In the genomic region with DNA sequence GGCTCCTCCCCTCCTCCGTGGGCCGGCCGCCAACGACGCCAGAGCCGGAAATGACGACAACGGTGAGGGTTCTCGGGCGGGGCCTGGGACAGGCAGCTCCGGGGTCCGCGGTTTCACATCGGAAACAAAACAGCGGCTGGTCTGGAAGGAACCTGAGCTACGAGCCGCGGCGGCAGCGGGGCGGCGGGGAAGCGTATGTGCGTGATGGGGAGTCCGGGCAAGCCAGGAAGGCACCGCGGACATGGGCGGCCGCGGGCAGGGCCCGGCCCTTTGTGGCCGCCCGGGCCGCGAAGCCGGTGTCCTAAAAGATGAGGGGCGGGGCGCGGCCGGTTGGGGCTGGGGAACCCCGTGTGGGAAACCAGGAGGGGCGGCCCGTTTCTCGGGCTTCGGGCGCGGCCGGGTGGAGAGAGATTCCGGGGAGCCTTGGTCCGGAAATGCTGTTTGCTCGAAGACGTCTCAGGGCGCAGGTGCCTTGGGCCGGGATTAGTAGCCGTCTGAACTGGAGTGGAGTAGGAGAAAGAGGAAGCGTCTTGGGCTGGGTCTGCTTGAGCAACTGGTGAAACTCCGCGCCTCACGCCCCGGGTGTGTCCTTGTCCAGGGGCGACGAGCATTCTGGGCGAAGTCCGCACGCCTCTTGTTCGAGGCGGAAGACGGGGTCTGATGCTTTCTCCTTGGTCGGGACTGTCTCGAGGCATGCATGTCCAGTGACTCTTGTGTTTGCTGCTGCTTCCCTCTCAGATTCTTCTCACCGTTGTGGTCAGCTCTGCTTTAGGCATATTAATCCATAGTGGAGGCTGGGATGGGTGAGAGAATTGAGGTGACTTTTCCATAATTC, we compare ENCODE assay signal across 8 cellular contexts. TPM values are rescaled to one million over a fixed set of nuclear protein-coding genes. Genes with fewer than 3 reads are reported as not detected.
DNase-seq lines count a peak whose midpoint lies in the region; ATAC-seq and TF ChIP-seq lines count a peak whose summit lies in the region.

A gene (plus strand): TSS at position 121 of the 835 bp plus-strand sequence. CDS start 11,513 bp downstream, outside the sequence.

- H3K27ac Mint-ChIP-seq in CD8-positive, alpha-beta T cell: peak within 1 kb of the TSS; percentile 99

- H3K4me3 ChIP-seq in CD8-positive, alpha-beta T cell (ENCODE audit: low read depth, low read length): peak within 1 kb of the TSS; percentile 84
- H3K4me3 ChIP-seq in ectodermal cell (ENCODE audit: insufficient read depth, low read depth, low read length) (peak within 1 kb of the TSS; percentile 80), lower lobe of right lung (peak within 1 kb of the TSS; percentile 90)

- DNase-seq in CD8-positive, alpha-beta T cell: peak; percentile 98 to 100 (median 99)
- DNase-seq in HPDE6-E6E7 (ENCODE audit: extremely low spot score) (peak; percentile 88), NK-92 (lab: John Stamatoyannopoulos, UW; ENCODE audit: unreplicated experiment) (peak; percentile 84), lower lobe of right lung (peak; percentile 96)
- DNase-seq in activated CD8-positive, alpha-beta memory T cell treated with anti-CD3 and anti-CD28 coated beads for 1 hour (ENCODE audit: extremely low read depth in 1 of 2, low read depth in 1 of 2): peak; percentile 98 to 100
- DNase-seq in stimulated activated CD4-positive, alpha-beta T cell treated with anti-CD3 and anti-CD28 coated beads, TNF-alpha, amount 100 ng/mL, for 1 hour (ENCODE audit: low read depth in 3 of 3, low spot score in 1 of 3): peak; percentile 95 to 99 (median 98)

- peak within 1 kb of the TSS; percentile 97 for H3K4me3 Mint-ChIP-seq in CD8-positive, alpha-beta T cell

- no peaks in the 10 kb centered on the region for H3K27me3 ChIP-seq in CD8-positive, alpha-beta T cell (ENCODE audit: insufficient read depth, low read length)
- no peaks in the 10 kb centered on the region for H3K27me3 ChIP-seq in ectodermal cell (ENCODE audit: control insufficient read depth, insufficient read depth, low read length, poor library complexity, severe bottlenecking)
- H3K27me3 ChIP-seq in lower lobe of right lung (ENCODE audit: low read depth): no peaks in the 10 kb centered on the region

- CTCF ChIA-PET in CD8-positive, alpha-beta T cell (lab: Charles Lee): interaction anchor here (0.6 kb wide), 1 partner anchor 41 kb away, joined by 3 read pairs; no protein-coding TSS in a partner anchor

- H3K36me3 Mint-ChIP-seq in CD8-positive, alpha-beta T cell: peaks cover 15% of the 10 kb centered on the region

- H3K27ac ChIP-seq in CD8-positive, alpha-beta T cell (ENCODE audit: low read depth, low read length): peak within 1 kb of the TSS; percentile 93
- H3K27ac ChIP-seq in ectodermal cell (ENCODE audit: insufficient read depth, low read depth, low read length, poor library complexity, severe bottlenecking) (peak within 1 kb of the TSS; percentile 92), lower lobe of right lung (peak within 1 kb of the TSS; percentile 98)

- no peak for TF ChIP-seq CTCF in CD8-positive, alpha-beta T cell (IDR thresholded peaks at IDR 0.05)
- no peak for TF ChIP-seq CTCF in lower lobe of right lung (IDR thresholded peaks at IDR 0.05)

- no peaks in the 10 kb centered on the region for H3K9me3 ChIP-seq in CD8-positive, alpha-beta T cell (ENCODE audit: low read length)
- H3K9me3 ChIP-seq in ectodermal cell (ENCODE audit: control insufficient read depth, low read length) (no peaks in the 10 kb centered on the region), lower lobe of right lung (no peaks in the 10 kb centered on the region)

- 1% methylated on average over 71 of the region's 71 CpGs for WGBS in ectodermal cell, 2 experiments

- intact Hi-C loops in CD8-positive, alpha-beta T cell (cut with DNase I, micrococcal nuclease): loop anchor here (1.0 to 5.0 kb wide), 6 partner anchors 78 to 948 kb away; a partner anchor contains a TSS
- intact Hi-C loops in lower lobe of right lung (cut with DNase I): no loop called here

- H3K9me3 Mint-ChIP-seq in CD8-positive, alpha-beta T cell: peaks cover 10% of the 10 kb centered on the region

- POLR2A ChIA-PET in CD8-positive, alpha-beta T cell (lab: Charles Lee): interaction anchor here (0.5 to 2.2 kb wide), 13 partner anchors 9 to 680 kb away, joined by 3 to 27 read pairs (median 4); a partner anchor contains a TSS

- H3K4me1 Mint-ChIP-seq in CD8-positive, alpha-beta T cell (ENCODE audit: low read depth): peaks cover 31% of the 10 kb centered on the region

- H3K27me3 Mint-ChIP-seq in CD8-positive, alpha-beta T cell (ENCODE audit: low read depth): no peaks in the 10 kb centered on the region

- no peaks in the 10 kb centered on the region for H3K36me3 ChIP-seq in CD8-positive, alpha-beta T cell (ENCODE audit: insufficient read depth, low read length)
- no peaks in the 10 kb centered on the region for H3K36me3 ChIP-seq in ectodermal cell (ENCODE audit: control insufficient read depth, insufficient read depth, low read length)
- no peaks in the 10 kb centered on the region for H3K36me3 ChIP-seq in lower lobe of right lung

- H3K4me1 ChIP-seq in CD8-positive, alpha-beta T cell (ENCODE audit: insufficient read depth, low read length): peaks cover 17% of the 10 kb centered on the region
- peaks cover 6% of the 10 kb centered on the region for H3K4me1 ChIP-seq in ectodermal cell (ENCODE audit: control insufficient read depth, insufficient read depth, low read length)
- peaks cover 14% of the 10 kb centered on the region for H3K4me1 ChIP-seq in lower lobe of right lung

- ATAC-seq in CD8-positive, alpha-beta T cell: peak; percentile 96
- ATAC-seq in GM19463 (IDR thresholded peaks at IDR 0.05; ENCODE audit: unreplicated experiment): peak; percentile 93
- peak; percentile 99 for ATAC-seq in lower lobe of right lung

RNA-seq across cellular contexts. Expression of the gene that starts here (rescaled TPM):
- total RNA-seq in CD8-positive, alpha-beta T cell: 10 to 100 TPM; 24.2 to 24.4 TPM
- polyA plus RNA-seq in ectodermal cell (2013, experiment 1 of 4): 81.5 TPM
- 86.5 TPM for polyA plus RNA-seq in ectodermal cell (2013, experiment 2 of 4)
- polyA plus RNA-seq in ectodermal cell (2013, experiment 3 of 4): 55.0 TPM
- polyA plus RNA-seq in ectodermal cell (2013, experiment 4 of 4): 64.2 TPM
- total RNA-seq in lower lobe of right lung: 69.2 TPM

Comparison
In these comparisons a context has a peak if more than half of its experiments do, and no peak if none do; other contexts are left out.
1. Peak in every context shown above with its lines: DNase-seq, ATAC-seq, H3K4me3 ChIP-seq and H3K27ac ChIP-seq.